ENCODE assay signal across 1 cellular context in genomic region chr20:30610044-30610693, GRCh38.
TF ChIP-seq lines count a peak whose summit lies in the region.

No MANE protein-coding gene starts in this region.

TF ChIP-seq in HepG2, 621 proteins besides CTCF, POLR2A, EP300 and RAD21 (continued from another document):
- TF ChIP-seq, protein P1, sequence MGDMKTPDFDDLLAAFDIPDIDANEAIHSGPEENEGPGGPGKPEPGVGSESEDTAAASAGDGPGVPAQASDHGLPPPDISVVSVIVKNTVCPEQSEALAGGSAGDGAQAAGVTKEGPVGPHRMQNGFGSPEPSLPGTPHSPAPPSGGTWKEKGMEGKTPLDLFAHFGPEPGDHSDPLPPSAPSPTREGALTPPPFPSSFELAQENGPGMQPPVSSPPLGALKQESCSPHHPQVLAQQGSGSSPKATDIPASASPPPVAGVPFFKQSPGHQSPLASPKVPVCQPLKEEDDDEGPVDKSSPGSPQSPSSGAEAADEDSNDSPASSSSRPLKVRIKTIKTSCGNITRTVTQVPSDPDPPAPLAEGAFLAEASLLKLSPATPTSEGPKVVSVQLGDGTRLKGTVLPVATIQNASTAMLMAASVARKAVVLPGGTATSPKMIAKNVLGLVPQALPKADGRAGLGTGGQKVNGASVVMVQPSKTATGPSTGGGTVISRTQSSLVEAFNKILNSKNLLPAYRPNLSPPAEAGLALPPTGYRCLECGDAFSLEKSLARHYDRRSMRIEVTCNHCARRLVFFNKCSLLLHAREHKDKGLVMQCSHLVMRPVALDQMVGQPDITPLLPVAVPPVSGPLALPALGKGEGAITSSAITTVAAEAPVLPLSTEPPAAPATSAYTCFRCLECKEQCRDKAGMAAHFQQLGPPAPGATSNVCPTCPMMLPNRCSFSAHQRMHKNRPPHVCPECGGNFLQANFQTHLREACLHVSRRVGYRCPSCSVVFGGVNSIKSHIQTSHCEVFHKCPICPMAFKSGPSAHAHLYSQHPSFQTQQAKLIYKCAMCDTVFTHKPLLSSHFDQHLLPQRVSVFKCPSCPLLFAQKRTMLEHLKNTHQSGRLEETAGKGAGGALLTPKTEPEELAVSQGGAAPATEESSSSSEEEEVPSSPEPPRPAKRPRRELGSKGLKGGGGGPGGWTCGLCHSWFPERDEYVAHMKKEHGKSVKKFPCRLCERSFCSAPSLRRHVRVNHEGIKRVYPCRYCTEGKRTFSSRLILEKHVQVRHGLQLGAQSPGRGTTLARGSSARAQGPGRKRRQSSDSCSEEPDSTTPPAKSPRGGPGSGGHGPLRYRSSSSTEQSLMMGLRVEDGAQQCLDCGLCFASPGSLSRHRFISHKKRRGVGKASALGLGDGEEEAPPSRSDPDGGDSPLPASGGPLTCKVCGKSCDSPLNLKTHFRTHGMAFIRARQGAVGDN (CRISPR knock-in tag; IDR thresholded peaks at IDR 0.05): no peak
- no peak for TF ChIP-seq CENPX (CRISPR knock-in tag; IDR thresholded peaks at IDR 0.05)
- no peak for TF ChIP-seq TCF7 (IDR thresholded peaks at IDR 0.05; ENCODE audit: low read depth)
- TF ChIP-seq ZBTB10 (CRISPR knock-in tag; IDR thresholded peaks at IDR 0.05; ENCODE audit: borderline replicate concordance): no peak
- TF ChIP-seq ZFY (CRISPR knock-in tag; IDR thresholded peaks at IDR 0.05): no peak
- TF ChIP-seq, protein P2, sequence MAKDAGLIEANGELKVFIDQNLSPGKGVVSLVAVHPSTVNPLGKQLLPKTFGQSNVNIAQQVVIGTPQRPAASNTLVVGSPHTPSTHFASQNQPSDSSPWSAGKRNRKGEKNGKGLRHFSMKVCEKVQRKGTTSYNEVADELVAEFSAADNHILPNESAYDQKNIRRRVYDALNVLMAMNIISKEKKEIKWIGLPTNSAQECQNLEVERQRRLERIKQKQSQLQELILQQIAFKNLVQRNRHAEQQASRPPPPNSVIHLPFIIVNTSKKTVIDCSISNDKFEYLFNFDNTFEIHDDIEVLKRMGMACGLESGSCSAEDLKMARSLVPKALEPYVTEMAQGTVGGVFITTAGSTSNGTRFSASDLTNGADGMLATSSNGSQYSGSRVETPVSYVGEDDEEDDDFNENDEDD (CRISPR knock-in tag; IDR thresholded peaks at IDR 0.05; ENCODE audit: borderline replicate concordance): no peak
- no peak for TF ChIP-seq KAT8 (CRISPR knock-in tag; IDR thresholded peaks at IDR 0.05)
- TF ChIP-seq, protein P3, sequence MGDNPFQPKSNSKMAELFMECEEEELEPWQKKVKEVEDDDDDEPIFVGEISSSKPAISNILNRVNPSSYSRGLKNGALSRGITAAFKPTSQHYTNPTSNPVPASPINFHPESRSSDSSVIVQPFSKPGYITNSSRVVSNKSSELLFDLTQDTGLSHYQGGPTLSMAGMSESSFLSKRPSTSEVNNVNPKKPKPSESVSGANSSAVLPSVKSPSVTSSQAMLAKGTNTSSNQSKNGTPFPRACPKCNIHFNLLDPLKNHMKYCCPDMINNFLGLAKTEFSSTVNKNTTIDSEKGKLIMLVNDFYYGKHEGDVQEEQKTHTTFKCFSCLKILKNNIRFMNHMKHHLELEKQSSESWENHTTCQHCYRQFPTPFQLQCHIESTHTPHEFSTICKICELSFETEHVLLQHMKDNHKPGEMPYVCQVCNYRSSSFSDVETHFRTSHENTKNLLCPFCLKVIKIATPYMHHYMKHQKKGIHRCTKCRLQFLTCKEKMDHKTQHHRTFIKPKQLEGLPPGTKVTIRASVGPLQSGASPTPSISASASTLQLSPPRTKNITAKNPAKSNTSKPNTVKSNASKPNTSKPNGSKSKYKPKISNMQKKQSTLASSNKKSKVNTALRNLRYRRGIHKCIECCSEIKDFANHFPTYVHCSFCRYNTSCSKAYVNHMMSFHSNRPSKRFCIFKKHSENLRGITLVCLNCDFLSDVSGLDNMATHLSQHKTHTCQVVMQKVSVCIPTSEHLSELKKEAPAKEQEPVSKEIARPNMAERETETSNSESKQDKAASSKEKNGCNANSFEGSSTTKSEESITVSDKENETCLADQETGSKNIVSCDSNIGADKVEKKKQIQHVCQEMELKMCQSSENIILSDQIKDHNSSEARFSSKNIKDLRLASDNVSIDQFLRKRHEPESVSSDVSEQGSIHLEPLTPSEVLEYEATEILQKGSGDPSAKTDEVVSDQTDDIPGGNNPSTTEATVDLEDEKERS (CRISPR knock-in tag; IDR thresholded peaks at IDR 0.05): no peak
- TF ChIP-seq, protein P4, sequence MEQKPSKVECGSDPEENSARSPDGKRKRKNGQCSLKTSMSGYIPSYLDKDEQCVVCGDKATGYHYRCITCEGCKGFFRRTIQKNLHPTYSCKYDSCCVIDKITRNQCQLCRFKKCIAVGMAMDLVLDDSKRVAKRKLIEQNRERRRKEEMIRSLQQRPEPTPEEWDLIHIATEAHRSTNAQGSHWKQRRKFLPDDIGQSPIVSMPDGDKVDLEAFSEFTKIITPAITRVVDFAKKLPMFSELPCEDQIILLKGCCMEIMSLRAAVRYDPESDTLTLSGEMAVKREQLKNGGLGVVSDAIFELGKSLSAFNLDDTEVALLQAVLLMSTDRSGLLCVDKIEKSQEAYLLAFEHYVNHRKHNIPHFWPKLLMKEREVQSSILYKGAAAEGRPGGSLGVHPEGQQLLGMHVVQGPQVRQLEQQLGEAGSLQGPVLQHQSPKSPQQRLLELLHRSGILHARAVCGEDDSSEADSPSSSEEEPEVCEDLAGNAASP (CRISPR knock-in tag; IDR thresholded peaks at IDR 0.05; ENCODE audit: borderline replicate concordance): no peak
